Comparison of ENCODE assay signal across 1 cellular context in the genomic region with DNA sequence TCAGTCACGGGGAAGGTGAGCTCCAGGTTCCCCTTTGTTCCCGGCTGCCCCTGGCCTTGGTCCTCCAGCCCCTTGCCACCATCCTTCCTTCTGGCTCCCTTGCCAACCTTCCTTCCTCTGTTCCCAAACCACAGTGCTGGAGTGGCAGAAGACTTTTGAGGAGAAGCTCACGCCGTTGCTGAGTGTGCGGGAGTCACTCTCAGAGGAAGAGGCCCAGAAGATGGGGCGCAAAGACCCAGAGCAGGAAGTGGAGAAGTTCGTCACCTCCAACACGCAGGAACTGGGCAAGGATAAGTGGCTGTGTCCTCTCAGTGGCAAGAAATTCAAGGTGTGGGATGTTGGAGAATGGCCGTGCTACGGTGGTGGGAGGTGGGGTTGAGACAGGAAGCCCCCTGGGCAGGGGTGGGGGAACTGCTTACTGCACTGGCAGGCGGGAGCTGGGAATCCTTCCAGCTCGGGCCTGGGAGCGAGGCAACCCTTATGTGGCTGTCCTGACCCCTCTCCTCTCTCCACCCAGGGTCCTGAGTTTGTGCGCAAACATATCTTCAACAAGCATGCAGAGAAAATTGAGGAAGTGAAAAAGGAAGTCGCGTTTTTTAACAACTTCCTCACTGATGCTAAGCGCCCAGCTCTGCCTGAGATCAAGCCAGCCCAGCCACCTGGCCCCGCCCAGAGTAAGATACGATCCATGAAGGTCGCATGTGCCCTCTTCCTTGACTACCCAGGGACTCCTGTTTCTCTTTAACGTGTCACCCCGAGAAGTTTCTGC.
TF ChIP-seq lines count a peak whose summit lies in the region.

No MANE protein-coding gene starts in this region.

TF ChIP-seq in HCT116, 20 proteins besides CTCF, POLR2A, EP300 and RAD21:
- no peak for TF ChIP-seq CBX3 (IDR thresholded peaks at IDR 0.05; ENCODE audit: low read depth)
- TF ChIP-seq YY1 (IDR thresholded peaks at IDR 0.05; ENCODE audit: extremely low read depth, insufficient replicate concordance, low read depth, low read length): no peak
- no peak for TF ChIP-seq ZFX (IDR thresholded peaks at IDR 0.05)
- TF ChIP-seq EZH2 (IDR thresholded peaks at IDR 0.05): no peak
- TF ChIP-seq, protein P1, sequence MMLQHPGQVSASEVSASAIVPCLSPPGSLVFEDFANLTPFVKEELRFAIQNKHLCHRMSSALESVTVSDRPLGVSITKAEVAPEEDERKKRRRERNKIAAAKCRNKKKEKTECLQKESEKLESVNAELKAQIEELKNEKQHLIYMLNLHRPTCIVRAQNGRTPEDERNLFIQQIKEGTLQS (IDR thresholded peaks at IDR 0.05): no peak
- TF ChIP-seq EZH2phosphoT487 (IDR thresholded peaks at IDR 0.05; ENCODE audit: borderline replicate concordance): no peak
- no peak for TF ChIP-seq FOSL1 (IDR thresholded peaks at IDR 0.05; ENCODE audit: low read depth)
- no peak for TF ChIP-seq CEBPB (IDR thresholded peaks at IDR 0.05; ENCODE audit: low read depth)
- TF ChIP-seq ZNF274 (IDR thresholded peaks at IDR 0.05; ENCODE audit: low read depth, low read length): no peak
- TF ChIP-seq JUND (IDR thresholded peaks at IDR 0.05): no peak
- TF ChIP-seq, protein P2, sequence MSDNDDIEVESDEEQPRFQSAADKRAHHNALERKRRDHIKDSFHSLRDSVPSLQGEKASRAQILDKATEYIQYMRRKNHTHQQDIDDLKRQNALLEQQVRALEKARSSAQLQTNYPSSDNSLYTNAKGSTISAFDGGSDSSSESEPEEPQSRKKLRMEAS (IDR thresholded peaks at IDR 0.05): no peak
- TF ChIP-seq, protein P3, sequence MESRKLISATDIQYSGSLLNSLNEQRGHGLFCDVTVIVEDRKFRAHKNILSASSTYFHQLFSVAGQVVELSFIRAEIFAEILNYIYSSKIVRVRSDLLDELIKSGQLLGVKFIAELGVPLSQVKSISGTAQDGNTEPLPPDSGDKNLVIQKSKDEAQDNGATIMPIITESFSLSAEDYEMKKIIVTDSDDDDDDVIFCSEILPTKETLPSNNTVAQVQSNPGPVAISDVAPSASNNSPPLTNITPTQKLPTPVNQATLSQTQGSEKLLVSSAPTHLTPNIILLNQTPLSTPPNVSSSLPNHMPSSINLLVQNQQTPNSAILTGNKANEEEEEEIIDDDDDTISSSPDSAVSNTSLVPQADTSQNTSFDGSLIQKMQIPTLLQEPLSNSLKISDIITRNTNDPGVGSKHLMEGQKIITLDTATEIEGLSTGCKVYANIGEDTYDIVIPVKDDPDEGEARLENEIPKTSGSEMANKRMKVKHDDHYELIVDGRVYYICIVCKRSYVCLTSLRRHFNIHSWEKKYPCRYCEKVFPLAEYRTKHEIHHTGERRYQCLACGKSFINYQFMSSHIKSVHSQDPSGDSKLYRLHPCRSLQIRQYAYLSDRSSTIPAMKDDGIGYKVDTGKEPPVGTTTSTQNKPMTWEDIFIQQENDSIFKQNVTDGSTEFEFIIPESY (IDR thresholded peaks at IDR 0.05; ENCODE audit: extremely low read depth, insufficient replicate concordance, low read length): no peak
- TF ChIP-seq TCF7L2 (IDR thresholded peaks at IDR 0.05; ENCODE audit: borderline replicate concordance, extremely low read depth, insufficient read depth, insufficient read length): no peak
